ENCODE assay signal across 20 cellular contexts in the genomic region with DNA sequence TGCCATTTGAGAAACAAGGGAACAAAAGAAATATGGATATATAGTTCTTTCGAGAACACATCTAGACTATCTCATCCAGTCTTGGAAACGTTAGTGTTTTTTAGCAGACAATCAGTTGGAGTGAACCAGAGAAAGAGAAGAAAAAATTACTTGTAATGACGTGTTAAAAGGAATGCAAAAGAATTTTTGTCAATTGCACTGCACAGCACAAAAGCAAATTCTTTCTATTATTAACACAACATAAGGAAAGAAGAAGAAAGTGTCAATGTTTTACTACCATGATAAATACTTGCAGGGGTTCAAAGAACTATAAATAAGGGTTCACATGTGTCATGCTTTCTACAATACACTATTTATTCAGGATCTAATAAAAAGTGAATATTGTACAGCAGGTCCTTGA. TPM values are rescaled to one million over a fixed set of nuclear protein-coding genes. Genes with fewer than 3 reads are reported as not detected.
A peak's percentile ranks its signal among the peaks of the same experiment; 100 is the strongest.
DNase-seq lines count a peak whose midpoint lies in the region; ATAC-seq and TF ChIP-seq lines count a peak whose summit lies in the region.
"Had no signal": no experiment of that assay in that cellular context is flagged by ENCODE, and none has a peak within 500 bp of the region (broad histone marks: within the 10 kb centered on the region; RNA-seq: fewer than 3 reads in every experiment).

No MANE protein-coding gene starts in this region.

- H3K4me1 ChIP-seq in ACC112 (ENCODE audit: control insufficient read depth, insufficient read depth, low read length, unreplicated experiment) (peaks cover 35% of the 10 kb centered on the region), SK-N-SH (ENCODE audit: control insufficient read depth in 1 of 2, insufficient read depth in 2 of 2, low read depth in 1 of 2, low read length in 1 of 2) (0 out of 4 replicates have a peak, but pooled peaks cover 0 to 20% of the 10 kb centered on the region in 2 experiments), trophoblast cell (ENCODE audit: control insufficient read depth in 1 of 2, insufficient read depth in 2 of 2, low read length in 2 of 2) (peaks cover 14 to 20% of the 10 kb centered on the region in 2 experiments), esophagus muscularis mucosa (peaks cover 0 to 6% (median 0%) of the 10 kb centered on the region in 4 donors)
- H3K4me1 ChIP-seq: Peyer's patch had no signal

- no peak for TF ChIP-seq RAD21 in SK-N-SH (IDR thresholded peaks at IDR 0.05; ENCODE audit: low read length)

- H3K4me3 ChIP-seq in ACC112 (ENCODE audit: low read depth, low read length), result peak overlapping the region; percentile 71
- H3K4me3 ChIP-seq in SK-N-SH (ENCODE audit: low read depth in 2 of 2, low read length in 1 of 2), result no peak overlapping the region
- H3K4me3 ChIP-seq in fibroblast of the aortic adventitia (ENCODE audit: low read depth, low read length), result peak overlapping the region; percentile 23
- H3K4me3 ChIP-seq in trophoblast cell (ENCODE audit: low read depth, low read length), result no peak overlapping the region
- no peak overlapping the region for H3K4me3 ChIP-seq in esophagus muscularis mucosa
- H3K4me3 ChIP-seq: GM12878, MG63, Peyer's patch had no signal

- CTCF ChIA-PET in SK-N-SH (lab: Yijun Ruan, JAX), result interaction anchor here (1.8 kb wide), 1 partner anchor 81 kb away, joined by 4 read pairs; no protein-coding TSS in a partner anchor

- H4K12ac ChIP-seq in trophoblast cell (ENCODE audit: low read depth, low read length), result no peak overlapping the region

- no peaks in the 10 kb centered on the region for H3K79me2 ChIP-seq in ACC112 (ENCODE audit: control insufficient read depth, insufficient read depth, low read length, unreplicated experiment)
- no peaks in the 10 kb centered on the region for H3K79me2 ChIP-seq in SK-N-SH (ENCODE audit: insufficient read depth)
- H3K79me2 ChIP-seq in trophoblast cell (ENCODE audit: control insufficient read depth, insufficient read depth, low read length, poor library complexity), result no peaks in the 10 kb centered on the region

- H3K18ac ChIP-seq in trophoblast cell (ENCODE audit: low read length), result no peak overlapping the region

- H2BK12ac ChIP-seq in trophoblast cell (ENCODE audit: low read length), result peak overlapping the region; percentile 82

- peak overlapping the region; percentile 69 for H3K4me2 ChIP-seq in SK-N-SH
- H3K4me2 ChIP-seq in trophoblast cell (ENCODE audit: low read length), result no peak overlapping the region
- H3K4me2 ChIP-seq: KMS-11 had no signal

- H3K9ac ChIP-seq in SK-N-SH, result no peak overlapping the region; the same call in 1 of the 2 replicates
- H3K9ac ChIP-seq in trophoblast cell (ENCODE audit: low read length), result no peak overlapping the region
- H3K9ac ChIP-seq: KMS-11 had no signal

- TF ChIP-seq POLR2A in esophagus muscularis mucosa (IDR thresholded peaks at IDR 0.05; ENCODE audit: low read depth), result no peak

- no peak overlapping the region for H4K8ac ChIP-seq in trophoblast cell (ENCODE audit: low read depth, low read length)

- no peaks in the 10 kb centered on the region for H3F3A ChIP-seq in SK-N-SH (replicated peaks; ENCODE audit: insufficient read depth)

- H3K27me3 ChIP-seq in ACC112 (ENCODE audit: insufficient read depth, low read length) (no peaks in the 10 kb centered on the region), SK-N-SH (ENCODE audit: insufficient read depth) (no peaks in the 10 kb centered on the region), trophoblast cell (ENCODE audit: insufficient read depth, low read length) (no peaks in the 10 kb centered on the region), esophagus muscularis mucosa (no peaks in the 10 kb centered on the region)
- H3K27me3 ChIP-seq: MG63, Peyer's patch had no signal

- H3K36me3 ChIP-seq in ACC112 (ENCODE audit: insufficient read depth, low read length) (no peaks in the 10 kb centered on the region), SK-N-SH (replicated peaks in 1 of 2; ENCODE audit: control insufficient read depth in 1 of 2, insufficient read depth in 2 of 2, low read length in 1 of 2) (no peaks in the 10 kb centered on the region), trophoblast cell (ENCODE audit: control insufficient read depth in 1 of 2, insufficient read depth in 2 of 2, low read length in 2 of 2) (no peaks in the 10 kb centered on the region), esophagus muscularis mucosa (no peaks in the 10 kb centered on the region)
- H3K36me3 ChIP-seq: MG63, Peyer's patch had no signal

- H3K27ac ChIP-seq in ACC112 (ENCODE audit: low read depth, low read length) (peak overlapping the region; percentile 8; the same call in 1 of the 2 replicates), SK-N-SH (ENCODE audit: low read depth in 2 of 2, low read length in 1 of 2) (no peak overlapping the region), trophoblast cell (ENCODE audit: low read depth, low read length) (no peak overlapping the region), esophagus muscularis mucosa (replicated peaks in 1 of 4) (no peak overlapping the region)
- H3K27ac ChIP-seq: KMS-11, Peyer's patch had no signal

- H3K14ac ChIP-seq in trophoblast cell (ENCODE audit: low read length), result no peak overlapping the region

- POLR2A ChIA-PET in SK-N-SH (lab: Yijun Ruan, JAX), result no interaction called here

- no peak for TF ChIP-seq CTCF in SK-N-SH (IDR thresholded peaks at IDR 0.05)
- TF ChIP-seq CTCF in fibroblast of the aortic adventitia (IDR thresholded peaks at IDR 0.05; ENCODE audit: insufficient read depth, low read length), result no peak
- TF ChIP-seq CTCF in esophagus muscularis mucosa (IDR thresholded peaks at IDR 0.05), result no peak

- H4K91ac ChIP-seq in trophoblast cell (ENCODE audit: low read depth, low read length), result no peak overlapping the region

- peaks cover 17% of the 10 kb centered on the region for H3K79me1 ChIP-seq in trophoblast cell (ENCODE audit: low read length)

- H2BK120ac ChIP-seq in trophoblast cell (ENCODE audit: insufficient read depth, low read length, poor library complexity), result no peak overlapping the region

- WGBS in SK-N-SH (ENCODE audit: low lambda C conversion rate), result 36% methylated on average over 3 of the region's 3 CpGs
- no CpG with 5 or more reads among the region's 3 CpGs for WGBS in trophoblast cell (ENCODE audit: extremely low coverage, insufficient coverage, insufficient read length)
- 60% methylated on average over 3 of the region's 3 CpGs for WGBS in esophagus muscularis mucosa

- TF ChIP-seq EP300 in SK-N-SH (IDR thresholded peaks at IDR 0.05; ENCODE audit: borderline replicate concordance in 1 of 2, low read depth in 1 of 2, low read length in 1 of 2) (no peak), esophagus muscularis mucosa (IDR thresholded peaks at IDR 0.05) (no peak)

- no peaks in the 10 kb centered on the region for H4K20me1 ChIP-seq in SK-N-SH (ENCODE audit: insufficient read depth)

- H3K4ac ChIP-seq in trophoblast cell (ENCODE audit: low read depth, low read length), result no peak overlapping the region

- ATAC-seq in left lobe of liver, result no peak
- ATAC-seq: GM12878 had no signal

- H3K23ac ChIP-seq in trophoblast cell (ENCODE audit: low read length), result no peak overlapping the region

- no peak overlapping the region for H2BK5ac ChIP-seq in trophoblast cell (ENCODE audit: low read depth, low read length, poor library complexity)

- peak overlapping the region; percentile 78 for H2AFZ ChIP-seq in ACC112 (ENCODE audit: low read length, unreplicated experiment)
- H2AFZ ChIP-seq in SK-N-SH (ENCODE audit: low read depth), result peak overlapping the region; percentile 58; the same call in 1 of the 2 replicates
- no peak overlapping the region for H2AFZ ChIP-seq in trophoblast cell (ENCODE audit: insufficient read depth, low read length, poor library complexity)

- H2AK5ac ChIP-seq in trophoblast cell (ENCODE audit: low read length), result no peak overlapping the region

- DNase-seq in SK-N-SH (no peak), fibroblast of the aortic adventitia (ENCODE audit: low read depth) (peak; percentile 55), trophoblast cell (peak in 1 of 2 donors; percentile 23), esophagus muscularis mucosa (ENCODE audit: extremely low spot score) (no peak), left lobe of liver (ENCODE audit: low spot score) (no peak), foreskin melanocyte (no peak), NCI-H524 treated with DMSO at 0.1 percent for 48 hours (lab: John Stamatoyannopoulos, UW) (no peak)
- DNase-seq: AML-193, Caco-2, DMS53, MG63, NCI-H1105 treated with DMSO at 0.1 percent for 48 hours, NCI-H187 treated with DMSO at 0.1 percent for 48 hours, NCI-H82, Peyer's patch, Right ventricle myocardium superior had no signal

- no peaks in the 10 kb centered on the region for H3K9me2 ChIP-seq in SK-N-SH

- intact Hi-C loops in esophagus muscularis mucosa (cut with DNase I), result no loop called here

- H3K9me3 ChIP-seq in SK-N-SH, result no peaks in the 10 kb centered on the region
- H3K9me3 ChIP-seq in trophoblast cell (ENCODE audit: insufficient read depth, low read depth, low read length), result no peaks in the 10 kb centered on the region
- no peaks in the 10 kb centered on the region for H3K9me3 ChIP-seq in esophagus muscularis mucosa
- H3K9me3 ChIP-seq: Caco-2, MG63, Peyer's patch had no signal

TF ChIP-seq in SK-N-SH, 30 proteins besides CTCF, POLR2A, EP300 and RAD21 (continues in another document):
- TF ChIP-seq TAF1 (IDR thresholded peaks at IDR 0.05; ENCODE audit: borderline replicate concordance, low read depth, low read length) (no peak), FOXJ3 (CRISPR knock-in tag; IDR thresholded peaks at IDR 0.05) (no peak), TEAD4 (IDR thresholded peaks at IDR 0.05; ENCODE audit: borderline replicate concordance, insufficient read depth) (no peak), MXI1 (IDR thresholded peaks at IDR 0.05; ENCODE audit: low read depth, low read length) (no peak), CHD2 (IDR thresholded peaks at IDR 0.05; ENCODE audit: low read length, partially characterized antibody) (no peak), GABPA (IDR thresholded peaks at IDR 0.05; ENCODE audit: low read depth) (no peak), MEF2A (IDR thresholded peaks at IDR 0.05; ENCODE audit: borderline replicate concordance, low read depth) (no peak), TCF12 (IDR thresholded peaks at IDR 0.05) (no peak), FOXM1 (IDR thresholded peaks at IDR 0.05; ENCODE audit: low read depth) (no peak), ELF1 (IDR thresholded peaks at IDR 0.05) (no peak), NRF1 (IDR thresholded peaks at IDR 0.05; ENCODE audit: low read depth, low read length) (no peak), RCOR1 (IDR thresholded peaks at IDR 0.05; ENCODE audit: low read length) (no peak)

RNA-seq across cellular contexts. Expression of a gene that starts 27.5 kb away (rescaled TPM):
- 0.39 and 0.68 TPM in 2 replicates for polyA plus RNA-seq in SK-N-SH (2012; rRNA removed)
- polyA plus RNA-seq in SK-N-SH (2012; cell fraction: cytosol; rRNA removed), result 0.49 and 0.93 TPM in 2 replicates
- 0.47 and 0.63 TPM in 2 replicates for polyA plus RNA-seq in SK-N-SH (2012; cell fraction: nucleus; rRNA removed)
- total RNA-seq in fibroblast of the aortic adventitia (ENCODE audit: low replicate concordance) (0.45 and 1.6 TPM in 2 replicates), esophagus muscularis mucosa (not detected), left lobe of liver (not detected)
- 0.03 TPM in 1 of 2 replicates, not detected in the other for polyA plus RNA-seq in trophoblast cell (2013)
- total RNA-seq: Caco-2, GM12878, NCI-H460, Right ventricle myocardium superior had no signal
- polyA plus RNA-seq: GM12878 had no signal

Comparison
In these comparisons a context has a peak if more than half of its experiments do, and no peak if none do; other contexts are left out.
1. H3K4me3 ChIP-seq: peak in ACC112 (single experiment) and fibroblast of the aortic adventitia (single experiment); none in SK-N-SH (0 of 2), trophoblast cell (single experiment) and esophagus muscularis mucosa (0 of 4).